ENCODE assay signal across 1 cellular context in the genomic region with DNA sequence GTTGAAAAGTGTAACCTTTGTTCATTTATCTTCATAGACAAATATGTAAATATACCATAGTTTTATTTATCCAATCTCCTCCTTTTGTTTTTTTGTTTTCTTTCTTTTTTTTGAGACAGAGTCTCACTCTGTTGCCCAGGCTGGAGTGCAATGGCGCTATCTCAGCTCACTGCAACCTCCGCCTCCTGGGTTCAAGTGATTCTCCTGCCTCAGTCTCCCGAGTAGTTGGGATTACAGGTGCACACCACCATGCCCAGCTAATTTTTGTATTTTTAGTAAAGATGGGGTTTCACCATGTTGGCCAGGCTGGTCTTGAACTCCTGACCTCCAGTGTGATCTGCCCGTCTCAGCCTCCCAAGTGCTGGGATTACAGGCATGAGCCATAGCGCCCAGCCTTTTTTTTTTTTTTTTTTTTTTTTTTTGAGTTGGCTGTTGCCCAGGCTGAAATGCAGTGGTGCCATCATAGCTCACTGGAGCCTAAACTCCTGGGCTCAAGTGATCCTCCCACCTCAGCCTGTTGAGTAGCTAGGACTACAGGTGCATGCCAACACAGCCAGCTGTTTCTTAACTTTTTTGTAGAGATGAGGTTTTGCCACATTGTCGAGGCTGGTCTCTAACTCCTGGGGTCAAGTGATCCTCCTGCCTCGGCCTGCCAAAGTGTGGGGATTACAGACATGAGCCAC. TPM values are rescaled to one million over a fixed set of nuclear protein-coding genes. Genes with fewer than 3 reads are reported as not detected.
"Had no signal": no experiment of that assay in that cellular context is flagged by ENCODE, and none has a peak within 500 bp of the region (broad histone marks: within the 10 kb centered on the region; RNA-seq: fewer than 3 reads in every experiment).

No MANE protein-coding gene starts in this region.

RNA-seq across cellular contexts. Expression of gene MERTK, which starts 13.0 kb away (rescaled TPM):
- polyA plus RNA-seq: naive thymus-derived CD4-positive, alpha-beta T cell had no signal
